Comparison of ENCODE assay signal across 10 cellular contexts in the genomic region with DNA sequence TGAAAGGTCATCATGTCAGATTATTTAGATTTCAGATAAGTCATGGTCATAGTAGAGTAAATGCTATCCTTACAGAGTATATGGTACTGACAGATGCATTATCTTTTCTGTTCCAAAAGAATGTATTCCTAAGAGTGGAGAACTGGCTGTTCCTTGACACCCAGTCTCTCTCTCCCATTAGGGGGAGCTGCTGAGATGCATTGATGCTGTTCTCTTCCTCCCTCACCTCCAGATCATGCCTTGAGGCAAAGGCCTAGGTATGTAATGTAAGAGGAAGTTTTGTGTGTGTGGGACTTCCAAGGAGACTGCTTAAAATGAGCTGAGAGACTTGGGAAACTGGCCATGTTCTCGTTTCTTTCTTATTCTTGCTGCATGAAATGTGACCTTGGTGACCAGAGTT.
DNase-seq lines count a peak whose midpoint lies in the region; ATAC-seq and TF ChIP-seq lines count a peak whose summit lies in the region.
"Had no signal": no experiment of that assay in that cellular context is flagged by ENCODE, and none has a peak within 500 bp of the region (broad histone marks: within the 10 kb centered on the region; RNA-seq: fewer than 3 reads in every experiment).

No MANE protein-coding gene starts in this region.

- POLR2A ChIA-PET in GM10248 (lab: Yijun Ruan, JAX), result no interaction called here

- peak; percentile 9 to 10 for DNase-seq in AML-193 (lab: John Stamatoyannopoulos, UW)
- peak; percentile 9 for DNase-seq in GM10248 (ENCODE audit: extremely low spot score)
- DNase-seq in LNCaP clone FGC (ENCODE audit: low read depth), result peak; percentile 4
- peak; percentile 81 for DNase-seq in epithelial cell of esophagus (ENCODE audit: low read depth)
- DNase-seq in germinal center (ENCODE audit: low spot score), result no peak
- DNase-seq in GM19238 (ENCODE audit: insufficient read length, low spot score), result no peak
- DNase-seq: effector memory CD8-positive, alpha-beta T cell had no signal

- TF ChIP-seq CTCF in GM10248 (IDR thresholded peaks at IDR 0.05; ENCODE audit: control extremely low read depth, extremely low read depth, low read depth, missing control alignments) (peak; percentile 28), LNCaP clone FGC (IDR thresholded peaks at IDR 0.05; ENCODE audit: control insufficient read depth, extremely low read depth, insufficient read depth) (peak; percentile 57), epithelial cell of esophagus (IDR thresholded peaks at IDR 0.05; ENCODE audit: insufficient read depth, low read depth, low read length, missing control alignments) (peak; percentile 91)

- ATAC-seq in GM18858 (IDR thresholded peaks at IDR 0.05; ENCODE audit: unreplicated experiment), result no peak
- no peak for ATAC-seq in HG03565 (IDR thresholded peaks at IDR 0.05; ENCODE audit: unreplicated experiment)
- ATAC-seq: effector memory CD8-positive, alpha-beta T cell had no signal

- H3K4me3 ChIP-seq in LNCaP clone FGC (ENCODE audit: low read depth, low read length) (no peak overlapping the region), epithelial cell of esophagus (ENCODE audit: low read length) (no peak overlapping the region)
- H3K4me3 ChIP-seq: thoracic aorta had no signal

- CTCF ChIA-PET in GM10248 (lab: Yijun Ruan, JAX), result interaction anchor here (0.7 to 2.9 kb wide), 9 partner anchors 8 to 58 kb away, joined by 3 to 10 read pairs (median 3); no protein-coding TSS in a partner anchor

Comparison
In these comparisons a context has a peak if more than half of its experiments do, and no peak if none do; other contexts are left out.
1. DNase-seq: peak in AML-193 (2 of 2), GM10248 (single experiment), LNCaP clone FGC (single experiment) and epithelial cell of esophagus (single experiment); none in germinal center (single experiment) and GM19238 (single experiment).
2. CTCF ChIP-seq: peak in every context shown above with its lines; median percentile 91 in epithelial cell of esophagus; 57 in LNCaP clone FGC; 28 in GM10248.